ENCODE assay signal across 10 cellular contexts in the genomic region with DNA sequence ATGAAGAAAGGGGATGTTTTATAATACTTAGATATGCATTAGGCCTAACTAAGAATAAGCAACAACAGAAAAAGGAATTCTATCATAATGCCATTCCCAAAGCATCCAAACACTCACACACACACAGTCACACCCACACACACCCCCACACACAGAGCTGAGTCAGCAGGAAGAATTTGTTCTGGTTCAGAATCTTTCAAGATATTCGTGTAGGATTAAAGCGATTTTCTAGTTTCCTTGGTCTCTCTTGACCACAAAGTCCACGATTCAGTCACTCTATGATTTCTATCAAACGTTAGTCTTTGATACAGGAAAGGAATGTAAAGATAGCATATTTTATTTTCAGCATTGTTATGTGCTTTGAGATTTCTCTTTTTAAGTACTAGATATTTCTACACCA.
DNase-seq lines count a peak whose midpoint lies in the region; TF ChIP-seq lines count a peak whose summit lies in the region.
"Had no signal": no experiment of that assay in that cellular context is flagged by ENCODE, and none has a peak within 500 bp of the region (broad histone marks: within the 10 kb centered on the region; RNA-seq: fewer than 3 reads in every experiment).

No MANE protein-coding gene starts in this region.

- H3K9me3 Mint-ChIP-seq in activated naive CD4-positive, alpha-beta T cell treated with anti-CD3 and anti-CD28 coated beads for 36 hours = peaks cover 2% of the 10 kb centered on the region
- peaks cover 3% of the 10 kb centered on the region for H3K9me3 Mint-ChIP-seq in activated naive CD4-positive, alpha-beta T cell treated with anti-CD3 and anti-CD28 coated beads, Interleukin-2, amount 10 ng/mL, durations not matched to agents 7 days and 5 days
- peaks cover 0 to 7% (median 6%) of the 10 kb centered on the region in 5 experiments for H3K9me3 Mint-ChIP-seq in brain

- no peak overlapping the region for H3K4me3 Mint-ChIP-seq in activated naive CD4-positive, alpha-beta T cell treated with anti-CD3 and anti-CD28 coated beads for 36 hours
- H3K4me3 Mint-ChIP-seq in activated naive CD4-positive, alpha-beta T cell treated with anti-CD3 and anti-CD28 coated beads, Interleukin-2, amount 10 ng/mL, durations not matched to agents 7 days and 5 days = no peak overlapping the region
- no peak overlapping the region for H3K4me3 Mint-ChIP-seq in brain

- H3K4me1 ChIP-seq in neuronal stem cell (ENCODE audit: control insufficient read depth in 2 of 2, insufficient read depth in 1 of 2, low read depth in 1 of 2, low read length in 2 of 2) (peaks cover 0 to 2% of the 10 kb centered on the region in 2 donors), testis (peaks cover 10% of the 10 kb centered on the region), esophagus muscularis mucosa (no peaks in the 10 kb centered on the region)

- H3K23ac ChIP-seq in neuronal stem cell (ENCODE audit: low read depth, low read length, poor library complexity) = no peak overlapping the region

- H4K91ac ChIP-seq in neuronal stem cell (ENCODE audit: low read depth, low read length, poor library complexity) = no peak overlapping the region

- no peak overlapping the region for H3K4me2 ChIP-seq in neuronal stem cell (ENCODE audit: insufficient read depth, low read length, poor library complexity, severe bottlenecking)

- H3K27me3 Mint-ChIP-seq in activated naive CD4-positive, alpha-beta T cell treated with anti-CD3 and anti-CD28 coated beads for 36 hours (ENCODE audit: low read depth) = no peaks in the 10 kb centered on the region
- no peaks in the 10 kb centered on the region for H3K27me3 Mint-ChIP-seq in activated naive CD4-positive, alpha-beta T cell treated with anti-CD3 and anti-CD28 coated beads, Interleukin-2, amount 10 ng/mL, durations not matched to agents 7 days and 5 days
- H3K27me3 Mint-ChIP-seq in brain = no peaks in the 10 kb centered on the region

- H2BK5ac ChIP-seq in neuronal stem cell (ENCODE audit: low read length) = no peak overlapping the region

- H3K9ac ChIP-seq in neuronal stem cell (ENCODE audit: low read depth, low read length, poor library complexity) = no peak overlapping the region

- peak; percentile 22 for DNase-seq in activated naive CD4-positive, alpha-beta T cell treated with anti-CD3 and anti-CD28 coated beads for 36 hours
- no peak for DNase-seq in activated naive CD4-positive, alpha-beta T cell treated with anti-CD3 and anti-CD28 coated beads, Interleukin-2, amount 10 ng/mL, durations not matched to agents 7 days and 5 days
- DNase-seq in neuronal stem cell (ENCODE audit: low spot score) (no peak), testis (peak; percentile 30), DMS 273 (lab: John Stamatoyannopoulos, UW; ENCODE audit: unreplicated experiment) (no peak), esophagus muscularis mucosa (ENCODE audit: extremely low spot score) (no peak), NCI-H446 (lab: John Stamatoyannopoulos, UW) (no peak)
- DNase-seq: activated CD4-positive, CD25-positive, alpha-beta regulatory T cell treated with anti-CD3 and anti-CD28 coated beads, Interleukin-2, amount 50 U/mL, for 72 hours; NCI-H1694 had no signal

- no peak overlapping the region for H3K4me3 ChIP-seq in neuronal stem cell (ENCODE audit: low read length in 2 of 2)
- H3K4me3 ChIP-seq in testis = no peak overlapping the region
- no peak overlapping the region for H3K4me3 ChIP-seq in esophagus muscularis mucosa

- TF ChIP-seq POLR2A in testis (IDR thresholded peaks at IDR 0.05) = no peak
- no peak for TF ChIP-seq POLR2A in esophagus muscularis mucosa (IDR thresholded peaks at IDR 0.05; ENCODE audit: low read depth)

- no peak for TF ChIP-seq CTCF in brain (conservative IDR thresholded peaks at IDR 0.05)
- TF ChIP-seq CTCF in testis (IDR thresholded peaks at IDR 0.05) = no peak
- no peak for TF ChIP-seq CTCF in esophagus muscularis mucosa (IDR thresholded peaks at IDR 0.05)

- no peaks in the 10 kb centered on the region for H3K79me1 ChIP-seq in neuronal stem cell (ENCODE audit: low read depth, low read length)

- WGBS in neuronal stem cell (ENCODE audit: extremely low coverage in 2 of 2, insufficient read length in 2 of 2, insufficient replicate concordance in 1 of 2), 2 donors = no CpG with 5 or more reads among the region's 4 CpGs
- WGBS in testis, 2 donors = 37 to 59% methylated on average over 4 of the region's 4 CpGs
- WGBS in esophagus muscularis mucosa = 86% methylated on average over 4 of the region's 4 CpGs

- H3K9me3 ChIP-seq in neuronal stem cell (replicated peaks in 1 of 2; ENCODE audit: control insufficient read depth in 2 of 2, insufficient read depth in 1 of 2, low read depth in 1 of 2, low read length in 2 of 2) (no peaks in the 10 kb centered on the region), testis (no peaks in the 10 kb centered on the region), esophagus muscularis mucosa (no peaks in the 10 kb centered on the region)

- H4K8ac ChIP-seq in neuronal stem cell (ENCODE audit: low read depth, low read length) = no peak overlapping the region

- no peak for TF ChIP-seq EP300 in esophagus muscularis mucosa (IDR thresholded peaks at IDR 0.05)

- no peak overlapping the region for H2BK15ac ChIP-seq in neuronal stem cell (ENCODE audit: low read length)

- H3K4me1 Mint-ChIP-seq in activated naive CD4-positive, alpha-beta T cell treated with anti-CD3 and anti-CD28 coated beads for 36 hours (ENCODE audit: low read depth) = peaks cover 24% of the 10 kb centered on the region
- peaks cover 18% of the 10 kb centered on the region for H3K4me1 Mint-ChIP-seq in activated naive CD4-positive, alpha-beta T cell treated with anti-CD3 and anti-CD28 coated beads, Interleukin-2, amount 10 ng/mL, durations not matched to agents 7 days and 5 days
- peaks cover 36% of the 10 kb centered on the region for H3K4me1 Mint-ChIP-seq in brain

- no peak overlapping the region for H3K18ac ChIP-seq in neuronal stem cell (ENCODE audit: low read length)

- no peak overlapping the region for H3K14ac ChIP-seq in neuronal stem cell (ENCODE audit: low read length)

- CTCF ChIA-PET in activated naive CD4-positive, alpha-beta T cell treated with anti-CD3 and anti-CD28 coated beads for 36 hours (lab: Charles Lee) = interaction anchor here (0.6 kb wide), 1 partner anchor 1001 kb away, joined by 3 read pairs; no protein-coding TSS in a partner anchor
- CTCF ChIA-PET in activated naive CD4-positive, alpha-beta T cell treated with anti-CD3 and anti-CD28 coated beads, Interleukin-2, amount 10 ng/mL, durations not matched to agents 7 days and 5 days (lab: Charles Lee) = no interaction called here

- no peak overlapping the region for H3K27ac Mint-ChIP-seq in activated naive CD4-positive, alpha-beta T cell treated with anti-CD3 and anti-CD28 coated beads for 36 hours
- no peak overlapping the region for H3K27ac Mint-ChIP-seq in activated naive CD4-positive, alpha-beta T cell treated with anti-CD3 and anti-CD28 coated beads, Interleukin-2, amount 10 ng/mL, durations not matched to agents 7 days and 5 days
- peak overlapping the region; percentile 31 to 49 (median 37) for H3K27ac Mint-ChIP-seq in brain

- H2AK5ac ChIP-seq in neuronal stem cell (ENCODE audit: low read depth, low read length) = no peak overlapping the region

- no peak overlapping the region for H2BK12ac ChIP-seq in neuronal stem cell (ENCODE audit: low read length)

- H3K36me3 ChIP-seq in neuronal stem cell (replicated peaks in 1 of 2; ENCODE audit: control insufficient read depth in 2 of 2, insufficient read depth in 2 of 2, low read length in 2 of 2) (no peaks in the 10 kb centered on the region), testis (ENCODE audit: low read depth, missing control alignments) (no peaks in the 10 kb centered on the region), esophagus muscularis mucosa (no peaks in the 10 kb centered on the region)

- no peak overlapping the region for H3K4ac ChIP-seq in neuronal stem cell (ENCODE audit: low read length)

- H3K27ac ChIP-seq in neuronal stem cell (replicated peaks; ENCODE audit: low read length) (no peak overlapping the region), testis (no peak overlapping the region), esophagus muscularis mucosa (replicated peaks in 1 of 4) (no peak overlapping the region)

- H2BK120ac ChIP-seq in neuronal stem cell (ENCODE audit: low read depth, low read length) = no peak overlapping the region

- intact Hi-C loops in activated naive CD4-positive, alpha-beta T cell treated with anti-CD3 and anti-CD28 coated beads for 36 hours (cut with micrococcal nuclease) = no loop called here
- intact Hi-C loops in testis (cut with DNase I; ENCODE audit: low total_unique reads) = no loop called here
- intact Hi-C loops in esophagus muscularis mucosa (cut with DNase I) = no loop called here

- H3K27me3 ChIP-seq in neuronal stem cell (ENCODE audit: control insufficient read depth in 3 of 3, insufficient read depth in 3 of 3, low read depth in 1 of 3, low read length in 3 of 3) (no peaks in the 10 kb centered on the region), testis (no peaks in the 10 kb centered on the region), esophagus muscularis mucosa (no peaks in the 10 kb centered on the region)

- peaks cover 2% of the 10 kb centered on the region for H3K36me3 Mint-ChIP-seq in activated naive CD4-positive, alpha-beta T cell treated with anti-CD3 and anti-CD28 coated beads for 36 hours (ENCODE audit: low read depth)
- H3K36me3 Mint-ChIP-seq in activated naive CD4-positive, alpha-beta T cell treated with anti-CD3 and anti-CD28 coated beads, Interleukin-2, amount 10 ng/mL, durations not matched to agents 7 days and 5 days = peaks cover 1% of the 10 kb centered on the region
- H3K36me3 Mint-ChIP-seq in brain = no peaks in the 10 kb centered on the region

- H2AFZ ChIP-seq in neuronal stem cell (ENCODE audit: low read length) = peak overlapping the region; percentile 67

Comparison
In these comparisons a context has a peak if more than half of its experiments do, and no peak if none do; other contexts are left out.
1. DNase-seq: peak in activated naive CD4-positive, alpha-beta T cell treated with anti-CD3 and anti-CD28 coated beads for 36 hours (single experiment) and testis (single experiment); none in activated naive CD4-positive, alpha-beta T cell treated with anti-CD3 and anti-CD28 coated beads, Interleukin-2, amount 10 ng/mL, durations not matched to agents 7 days and 5 days (single experiment), neuronal stem cell (single experiment), DMS 273 (single experiment), esophagus muscularis mucosa (single experiment) and NCI-H446 (0 of 2).
2. H3K27ac Mint-ChIP-seq: peak in brain (5 of 5); none in activated naive CD4-positive, alpha-beta T cell treated with anti-CD3 and anti-CD28 coated beads for 36 hours (single experiment) and activated naive CD4-positive, alpha-beta T cell treated with anti-CD3 and anti-CD28 coated beads, Interleukin-2, amount 10 ng/mL, durations not matched to agents 7 days and 5 days (single experiment).